2 cellular contexts compared by ENCODE assay signal in genomic region chr11:119983240-119983732, GRCh38.
TF ChIP-seq lines count a peak whose summit lies in the region.

No MANE protein-coding gene starts in this region.

TF ChIP-seq in HCT116, 20 proteins besides CTCF, POLR2A, EP300 and RAD21 (continued from another document):
- TF ChIP-seq ZBTB33 (IDR thresholded peaks at IDR 0.05; ENCODE audit: extremely low read depth, insufficient replicate concordance, low read length) (no peak), SRF (IDR thresholded peaks at IDR 0.05; ENCODE audit: low read depth) (no peak), CEBPB (IDR thresholded peaks at IDR 0.05; ENCODE audit: low read depth) (no peak), SP1 (IDR thresholded peaks at IDR 0.05; ENCODE audit: low read depth) (no peak)

TF ChIP-seq in K562, 482 proteins besides CTCF, POLR2A, EP300 and RAD21 (continued from another document):
- TF ChIP-seq, protein P1, sequence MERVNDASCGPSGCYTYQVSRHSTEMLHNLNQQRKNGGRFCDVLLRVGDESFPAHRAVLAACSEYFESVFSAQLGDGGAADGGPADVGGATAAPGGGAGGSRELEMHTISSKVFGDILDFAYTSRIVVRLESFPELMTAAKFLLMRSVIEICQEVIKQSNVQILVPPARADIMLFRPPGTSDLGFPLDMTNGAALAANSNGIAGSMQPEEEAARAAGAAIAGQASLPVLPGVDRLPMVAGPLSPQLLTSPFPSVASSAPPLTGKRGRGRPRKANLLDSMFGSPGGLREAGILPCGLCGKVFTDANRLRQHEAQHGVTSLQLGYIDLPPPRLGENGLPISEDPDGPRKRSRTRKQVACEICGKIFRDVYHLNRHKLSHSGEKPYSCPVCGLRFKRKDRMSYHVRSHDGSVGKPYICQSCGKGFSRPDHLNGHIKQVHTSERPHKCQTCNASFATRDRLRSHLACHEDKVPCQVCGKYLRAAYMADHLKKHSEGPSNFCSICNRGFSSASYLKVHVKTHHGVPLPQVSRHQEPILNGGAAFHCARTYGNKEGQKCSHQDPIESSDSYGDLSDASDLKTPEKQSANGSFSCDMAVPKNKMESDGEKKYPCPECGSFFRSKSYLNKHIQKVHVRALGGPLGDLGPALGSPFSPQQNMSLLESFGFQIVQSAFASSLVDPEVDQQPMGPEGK (CRISPR knock-in tag; IDR thresholded peaks at IDR 0.05; ENCODE audit: borderline replicate concordance), result no peak
- TF ChIP-seq NCOA4 (IDR thresholded peaks at IDR 0.05; ENCODE audit: partially characterized antibody) (no peak), ZNF12 (CRISPR knock-in tag; IDR thresholded peaks at IDR 0.05) (no peak), ZFP36 (IDR thresholded peaks at IDR 0.05; ENCODE audit: low read depth, low read length, partially characterized antibody) (no peak), CBX1 (IDR thresholded peaks at IDR 0.05; ENCODE audit: low read depth) (no peak), TEAD1 (CRISPR knock-in tag; IDR thresholded peaks at IDR 0.05) (no peak), THRAP3 (IDR thresholded peaks at IDR 0.05; ENCODE audit: borderline replicate concordance) (no peak)
- TF ChIP-seq, protein P2, sequence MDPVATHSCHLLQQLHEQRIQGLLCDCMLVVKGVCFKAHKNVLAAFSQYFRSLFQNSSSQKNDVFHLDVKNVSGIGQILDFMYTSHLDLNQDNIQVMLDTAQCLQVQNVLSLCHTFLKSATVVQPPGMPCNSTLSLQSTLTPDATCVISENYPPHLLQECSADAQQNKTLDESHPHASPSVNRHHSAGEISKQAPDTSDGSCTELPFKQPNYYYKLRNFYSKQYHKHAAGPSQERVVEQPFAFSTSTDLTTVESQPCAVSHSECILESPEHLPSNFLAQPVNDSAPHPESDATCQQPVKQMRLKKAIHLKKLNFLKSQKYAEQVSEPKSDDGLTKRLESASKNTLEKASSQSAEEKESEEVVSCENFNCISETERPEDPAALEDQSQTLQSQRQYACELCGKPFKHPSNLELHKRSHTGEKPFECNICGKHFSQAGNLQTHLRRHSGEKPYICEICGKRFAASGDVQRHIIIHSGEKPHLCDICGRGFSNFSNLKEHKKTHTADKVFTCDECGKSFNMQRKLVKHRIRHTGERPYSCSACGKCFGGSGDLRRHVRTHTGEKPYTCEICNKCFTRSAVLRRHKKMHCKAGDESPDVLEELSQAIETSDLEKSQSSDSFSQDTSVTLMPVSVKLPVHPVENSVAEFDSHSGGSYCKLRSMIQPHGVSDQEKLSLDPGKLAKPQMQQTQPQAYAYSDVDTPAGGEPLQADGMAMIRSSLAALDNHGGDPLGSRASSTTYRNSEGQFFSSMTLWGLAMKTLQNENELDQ (CRISPR knock-in tag; IDR thresholded peaks at IDR 0.05; ENCODE audit: borderline replicate concordance), result no peak
- TF ChIP-seq, protein P3, sequence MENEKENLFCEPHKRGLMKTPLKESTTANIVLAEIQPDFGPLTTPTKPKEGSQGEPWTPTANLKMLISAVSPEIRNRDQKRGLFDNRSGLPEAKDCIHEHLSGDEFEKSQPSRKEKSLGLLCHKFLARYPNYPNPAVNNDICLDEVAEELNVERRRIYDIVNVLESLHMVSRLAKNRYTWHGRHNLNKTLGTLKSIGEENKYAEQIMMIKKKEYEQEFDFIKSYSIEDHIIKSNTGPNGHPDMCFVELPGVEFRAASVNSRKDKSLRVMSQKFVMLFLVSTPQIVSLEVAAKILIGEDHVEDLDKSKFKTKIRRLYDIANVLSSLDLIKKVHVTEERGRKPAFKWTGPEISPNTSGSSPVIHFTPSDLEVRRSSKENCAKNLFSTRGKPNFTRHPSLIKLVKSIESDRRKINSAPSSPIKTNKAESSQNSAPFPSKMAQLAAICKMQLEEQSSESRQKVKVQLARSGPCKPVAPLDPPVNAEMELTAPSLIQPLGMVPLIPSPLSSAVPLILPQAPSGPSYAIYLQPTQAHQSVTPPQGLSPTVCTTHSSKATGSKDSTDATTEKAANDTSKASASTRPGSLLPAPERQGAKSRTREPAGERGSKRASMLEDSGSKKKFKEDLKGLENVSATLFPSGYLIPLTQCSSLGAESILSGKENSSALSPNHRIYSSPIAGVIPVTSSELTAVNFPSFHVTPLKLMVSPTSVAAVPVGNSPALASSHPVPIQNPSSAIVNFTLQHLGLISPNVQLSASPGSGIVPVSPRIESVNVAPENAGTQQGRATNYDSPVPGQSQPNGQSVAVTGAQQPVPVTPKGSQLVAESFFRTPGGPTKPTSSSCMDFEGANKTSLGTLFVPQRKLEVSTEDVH (IDR thresholded peaks at IDR 0.05; ENCODE audit: low read depth, partially characterized antibody), result no peak
- TF ChIP-seq, protein P4, sequence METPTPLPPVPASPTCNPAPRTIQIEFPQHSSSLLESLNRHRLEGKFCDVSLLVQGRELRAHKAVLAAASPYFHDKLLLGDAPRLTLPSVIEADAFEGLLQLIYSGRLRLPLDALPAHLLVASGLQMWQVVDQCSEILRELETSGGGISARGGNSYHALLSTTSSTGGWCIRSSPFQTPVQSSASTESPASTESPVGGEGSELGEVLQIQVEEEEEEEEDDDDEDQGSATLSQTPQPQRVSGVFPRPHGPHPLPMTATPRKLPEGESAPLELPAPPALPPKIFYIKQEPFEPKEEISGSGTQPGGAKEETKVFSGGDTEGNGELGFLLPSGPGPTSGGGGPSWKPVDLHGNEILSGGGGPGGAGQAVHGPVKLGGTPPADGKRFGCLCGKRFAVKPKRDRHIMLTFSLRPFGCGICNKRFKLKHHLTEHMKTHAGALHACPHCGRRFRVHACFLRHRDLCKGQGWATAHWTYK (CRISPR knock-in tag; IDR thresholded peaks at IDR 0.05), result no peak
